Comparison of ENCODE assay signal across 18 cellular contexts in the genomic region with DNA sequence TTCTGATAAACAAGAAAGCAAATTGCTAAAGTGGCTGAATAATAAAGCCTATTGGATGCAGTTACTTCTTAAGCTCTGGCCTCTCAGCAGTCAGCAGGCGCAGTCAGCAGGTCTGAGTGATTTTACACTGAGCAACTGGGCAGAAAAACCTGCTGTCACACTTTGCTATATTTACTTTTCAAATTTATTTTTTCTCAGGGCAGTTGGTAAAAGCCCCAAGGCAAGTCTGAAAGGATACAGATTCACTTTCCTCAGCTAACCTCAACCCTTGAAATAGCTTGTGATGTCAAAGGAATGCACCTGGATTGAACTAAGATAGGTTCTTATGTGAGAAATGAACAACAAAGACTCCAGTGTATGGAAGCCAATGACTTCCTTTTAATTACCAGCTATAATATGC.
"Had no signal": no experiment of that assay in that cellular context is flagged by ENCODE, and none has a peak within 500 bp of the region (broad histone marks: within the 10 kb centered on the region; RNA-seq: fewer than 3 reads in every experiment).

No MANE protein-coding gene starts in this region.

- H3K27ac ChIP-seq: coronary artery, psoas muscle, right lobe of liver, spleen, testis, upper lobe of right lung had no signal

- H3K27ac Mint-ChIP-seq: activated CD4-positive, alpha-beta memory T cell treated with anti-CD3 and anti-CD28 coated beads, Interleukin-2, amount 10 ng/mL, durations not matched to agents 7 days and 5 days; activated naive CD4-positive, alpha-beta T cell treated with anti-CD3 and anti-CD28 coated beads, Interleukin-2, amount 10 ng/mL, durations not matched to agents 7 days and 5 days; activated T-cell treated with anti-CD3 and anti-CD28 coated beads, Interleukin-2, amount 50 U/mL, for 24 hours; T-helper 17 cell; WTC11 had no signal

- H3K27me3 ChIP-seq: left lung, right lobe of liver, spleen, stomach, testis, upper lobe of right lung had no signal

- ATAC-seq: left lung, psoas muscle, right lobe of liver, T-helper 17 cell, upper lobe of right lung, WTC11 had no signal

- DNase-seq: activated CD4-positive, alpha-beta memory T cell treated with anti-CD3 and anti-CD28 coated beads, Interleukin-2, amount 10 ng/mL, durations not matched to agents 7 days and 5 days; activated CD4-positive, alpha-beta T cell treated with anti-CD3 and anti-CD28 coated beads for 4 hours; activated naive CD4-positive, alpha-beta T cell treated with anti-CD3 and anti-CD28 coated beads, Interleukin-2, amount 10 ng/mL, durations not matched to agents 7 days and 5 days; activated T-cell treated with anti-CD3 and anti-CD28 coated beads, Interleukin-2, amount 50 U/mL, for 24 hours; central memory CD4-positive, alpha-beta T cell; foreskin fibroblast; left lung; mesendoderm; psoas muscle; right lobe of liver; spleen; stomach; T-helper 17 cell; testis; upper lobe of right lung had no signal

- H3K27me3 Mint-ChIP-seq: activated CD4-positive, alpha-beta memory T cell treated with anti-CD3 and anti-CD28 coated beads, Interleukin-2, amount 10 ng/mL, durations not matched to agents 7 days and 5 days; activated naive CD4-positive, alpha-beta T cell treated with anti-CD3 and anti-CD28 coated beads, Interleukin-2, amount 10 ng/mL, durations not matched to agents 7 days and 5 days; activated T-cell treated with anti-CD3 and anti-CD28 coated beads, Interleukin-2, amount 50 U/mL, for 24 hours; T-helper 17 cell had no signal

- H3K4me3 ChIP-seq: coronary artery, left lung, psoas muscle, right lobe of liver, spleen, stomach, testis, upper lobe of right lung had no signal

- H3K36me3 Mint-ChIP-seq: activated naive CD4-positive, alpha-beta T cell treated with anti-CD3 and anti-CD28 coated beads, Interleukin-2, amount 10 ng/mL, durations not matched to agents 7 days and 5 days had no signal

- H3K36me3 ChIP-seq: left lung, right lobe of liver, spleen, upper lobe of right lung had no signal

- H3K4me1 Mint-ChIP-seq: activated CD4-positive, alpha-beta memory T cell treated with anti-CD3 and anti-CD28 coated beads, Interleukin-2, amount 10 ng/mL, durations not matched to agents 7 days and 5 days; activated naive CD4-positive, alpha-beta T cell treated with anti-CD3 and anti-CD28 coated beads, Interleukin-2, amount 10 ng/mL, durations not matched to agents 7 days and 5 days; neural crest cell; T-helper 17 cell had no signal

- H3K4me1 ChIP-seq: left lung, psoas muscle, right lobe of liver, spleen, stomach, testis, upper lobe of right lung had no signal

- H3K9me3 ChIP-seq: left lung, psoas muscle, right lobe of liver, spleen, stomach, testis, upper lobe of right lung had no signal

- H3K9me3 Mint-ChIP-seq: activated CD4-positive, alpha-beta memory T cell treated with anti-CD3 and anti-CD28 coated beads, Interleukin-2, amount 10 ng/mL, durations not matched to agents 7 days and 5 days; activated naive CD4-positive, alpha-beta T cell treated with anti-CD3 and anti-CD28 coated beads, Interleukin-2, amount 10 ng/mL, durations not matched to agents 7 days and 5 days; activated T-cell treated with anti-CD3 and anti-CD28 coated beads, Interleukin-2, amount 50 U/mL, for 24 hours; neural crest cell had no signal

- H3K4me3 Mint-ChIP-seq: activated CD4-positive, alpha-beta memory T cell treated with anti-CD3 and anti-CD28 coated beads, Interleukin-2, amount 10 ng/mL, durations not matched to agents 7 days and 5 days; activated naive CD4-positive, alpha-beta T cell treated with anti-CD3 and anti-CD28 coated beads, Interleukin-2, amount 10 ng/mL, durations not matched to agents 7 days and 5 days; activated T-cell treated with anti-CD3 and anti-CD28 coated beads, Interleukin-2, amount 50 U/mL, for 24 hours; neural crest cell; T-helper 17 cell; WTC11 had no signal
